In genomic region chr1:67947114-67947513, GRCh38 we compare ENCODE assay signal across 24 cellular contexts.
DNase-seq lines count a peak whose midpoint lies in the region; ATAC-seq lines count a peak whose summit lies in the region.
"Had no signal": no experiment of that assay in that cellular context is flagged by ENCODE, and none has a peak within 500 bp of the region (broad histone marks: within the 10 kb centered on the region; RNA-seq: fewer than 3 reads in every experiment).

No MANE protein-coding gene starts in this region.

- H3K27ac Mint-ChIP-seq in CD4-positive, alpha-beta memory T cell, result no peak overlapping the region
- H3K27ac Mint-ChIP-seq: activated CD4-positive, alpha-beta memory T cell treated with anti-CD3 and anti-CD28 coated beads for 36 hours; CD8-positive, alpha-beta memory T cell; dendritic cell treated with granulocyte-macrophage colony-stimulating factor and Interleukin-4, amounts not matched to agents 40 ng/mL and 50 ng/mL, for 4 days; stimulated activated naive B cell treated with anti-CD40 and anti-IgM and Interleukin-4, amounts not matched to agents 10 μg/mL and 1 μg/mL and 100 μg/mL, for 72 hours had no signal

- no peaks in the 10 kb centered on the region for H4K20me1 ChIP-seq in BLaER1 treated with 17β-estradiol and CSF1 and Interleukin-3, amounts not matched to agents 10 nM and 100 nM

- H3K27me3 Mint-ChIP-seq in CD4-positive, alpha-beta memory T cell, result peaks cover 0 to 4% of the 10 kb centered on the region in 2 donors
- peaks cover 2% of the 10 kb centered on the region for H3K27me3 Mint-ChIP-seq in activated T-cell treated with anti-CD3 and anti-CD28 coated beads, Interleukin-2, amount 50 U/mL, for 4 hours (ENCODE audit: low read depth)
- H3K27me3 Mint-ChIP-seq: activated CD4-positive, alpha-beta memory T cell treated with anti-CD3 and anti-CD28 coated beads for 36 hours; CD8-positive, alpha-beta memory T cell; dendritic cell treated with granulocyte-macrophage colony-stimulating factor and Interleukin-4, amounts not matched to agents 40 ng/mL and 50 ng/mL, for 4 days; stimulated activated naive B cell treated with anti-CD40 and anti-IgM and Interleukin-4, amounts not matched to agents 10 μg/mL and 1 μg/mL and 100 μg/mL, for 72 hours had no signal

- H4K8ac ChIP-seq in mesenchymal stem cell (ENCODE audit: low read length), result peak overlapping the region; percentile 28

- CTCF ChIA-PET in CD4-positive, alpha-beta memory T cell (lab: Charles Lee; ENCODE audit: partially characterized antibody), result no interaction called here

- H3K4me3 ChIP-seq in BLaER1 treated with 17β-estradiol and CSF1 and Interleukin-3, amounts not matched to agents 10 nM and 100 nM, result peak overlapping the region in 3 of 10 experiments; percentile 14 to 31 (median 21); a peak in 2 of 20 replicates
- no peak overlapping the region for H3K4me3 ChIP-seq in mesenchymal stem cell (ENCODE audit: insufficient read depth in 1 of 2, low read depth in 1 of 2, low read length in 2 of 2)
- no peak overlapping the region for H3K4me3 ChIP-seq in CD4-positive, alpha-beta memory T cell (ENCODE audit: low read length in 2 of 2)
- H3K4me3 ChIP-seq: breast epithelium, mucosa of descending colon, skin epidermis, thoracic aorta had no signal

- H3K14ac ChIP-seq in mesenchymal stem cell (ENCODE audit: low read length in 2 of 2), result no peak overlapping the region

- 96% methylated on average over 7 of the region's 7 CpGs for WGBS in mesenchymal stem cell

- peak overlapping the region in 1 of 2 experiments; percentile 70 for H3K18ac ChIP-seq in mesenchymal stem cell (ENCODE audit: low read depth in 1 of 2, low read length in 2 of 2)

- no peak overlapping the region for H2AFZ ChIP-seq in mesenchymal stem cell (ENCODE audit: low read depth, low read length)

- no peaks in the 10 kb centered on the region for H3K27me3 ChIP-seq in BLaER1 treated with 17β-estradiol and CSF1 and Interleukin-3, amounts not matched to agents 10 nM and 100 nM
- H3K27me3 ChIP-seq in mesenchymal stem cell (ENCODE audit: control insufficient read depth in 1 of 2, insufficient read depth in 1 of 2, low read length in 2 of 2), result no peaks in the 10 kb centered on the region
- no peaks in the 10 kb centered on the region for H3K27me3 ChIP-seq in CD4-positive, alpha-beta memory T cell (ENCODE audit: insufficient read depth, low read length)
- H3K27me3 ChIP-seq: breast epithelium had no signal

- POLR2A ChIA-PET in CD4-positive, alpha-beta memory T cell (lab: Charles Lee; ENCODE audit: partially characterized antibody), result no interaction called here

- H3K9ac ChIP-seq in BLaER1 treated with 17β-estradiol and CSF1 and Interleukin-3, amounts not matched to agents 10 nM and 100 nM, result peak overlapping the region in 2 of 11 experiments; percentile 44 to 58; a peak in 5 of 22 replicates
- H3K9ac ChIP-seq in mesenchymal stem cell (ENCODE audit: low read length), result no peak overlapping the region

- no peaks in the 10 kb centered on the region for H3K79me1 ChIP-seq in mesenchymal stem cell (replicated peaks; ENCODE audit: low read length, poor library complexity, severe bottlenecking)

- no peak overlapping the region for H3K4me3 Mint-ChIP-seq in CD4-positive, alpha-beta memory T cell
- no peak overlapping the region for H3K4me3 Mint-ChIP-seq in activated T-cell treated with anti-CD3 and anti-CD28 coated beads, Interleukin-2, amount 50 U/mL, for 4 hours
- H3K4me3 Mint-ChIP-seq: activated CD4-positive, alpha-beta memory T cell treated with anti-CD3 and anti-CD28 coated beads for 36 hours; CD8-positive, alpha-beta memory T cell; dendritic cell treated with granulocyte-macrophage colony-stimulating factor and Interleukin-4, amounts not matched to agents 40 ng/mL and 50 ng/mL, for 4 days; stimulated activated naive B cell treated with anti-CD40 and anti-IgM and Interleukin-4, amounts not matched to agents 10 μg/mL and 1 μg/mL and 100 μg/mL, for 72 hours had no signal

- peak overlapping the region; percentile 46 to 52 for H2BK12ac ChIP-seq in mesenchymal stem cell (ENCODE audit: low read length in 2 of 2)

- no peak overlapping the region for H2AK5ac ChIP-seq in mesenchymal stem cell (ENCODE audit: low read length, severe bottlenecking)

- no peaks in the 10 kb centered on the region for H3K36me3 Mint-ChIP-seq in CD4-positive, alpha-beta memory T cell
- H3K36me3 Mint-ChIP-seq in activated T-cell treated with anti-CD3 and anti-CD28 coated beads, Interleukin-2, amount 50 U/mL, for 4 hours (ENCODE audit: insufficient read depth), result no peaks in the 10 kb centered on the region
- H3K36me3 Mint-ChIP-seq: activated CD4-positive, alpha-beta memory T cell treated with anti-CD3 and anti-CD28 coated beads for 36 hours; CD8-positive, alpha-beta memory T cell; stimulated activated naive B cell treated with anti-CD40 and anti-IgM and Interleukin-4, amounts not matched to agents 10 μg/mL and 1 μg/mL and 100 μg/mL, for 72 hours had no signal

- H3K4me1 ChIP-seq in BLaER1 treated with 17β-estradiol and CSF1 and Interleukin-3, amounts not matched to agents 10 nM and 100 nM, result peaks cover 16 to 59% (median 44%) of the 10 kb centered on the region in 10 experiments
- H3K4me1 ChIP-seq in mesenchymal stem cell (ENCODE audit: control insufficient read depth, insufficient read depth, low read depth, low read length), result peaks cover 8% of the 10 kb centered on the region
- no peaks in the 10 kb centered on the region for H3K4me1 ChIP-seq in CD4-positive, alpha-beta memory T cell (ENCODE audit: insufficient read depth, low read length)
- H3K4me1 ChIP-seq: breast epithelium had no signal

- H2BK5ac ChIP-seq in mesenchymal stem cell (ENCODE audit: low read depth, low read length, poor library complexity, severe bottlenecking), result peak overlapping the region; percentile 77

- H4K91ac ChIP-seq in mesenchymal stem cell (ENCODE audit: low read length), result peak overlapping the region; percentile 65

- H2BK15ac ChIP-seq in mesenchymal stem cell (ENCODE audit: low read depth, poor library complexity, severe bottlenecking), result peak overlapping the region; percentile 18

- H3K4me2 ChIP-seq in BLaER1 treated with 17β-estradiol and CSF1 and Interleukin-3, amounts not matched to agents 10 nM and 100 nM, result peak overlapping the region; percentile 44 to 86 (median 70)
- no peak overlapping the region for H3K4me2 ChIP-seq in mesenchymal stem cell (ENCODE audit: low read length, poor library complexity, severe bottlenecking)

- no peak for ATAC-seq in HG03457 (IDR thresholded peaks at IDR 0.05; ENCODE audit: unreplicated experiment)
- no peak for ATAC-seq in activated T-cell treated with anti-CD3 and anti-CD28 coated beads, Interleukin-2, amount 50 U/mL, for 4 hours
- ATAC-seq: HCT116; left lobe of liver; mucosa of descending colon; stimulated activated naive B cell treated with anti-CD40 and anti-IgM and Interleukin-4, amounts not matched to agents 10 μg/mL and 1 μg/mL and 100 μg/mL, for 72 hours had no signal

- no peaks in the 10 kb centered on the region for H3K36me3 ChIP-seq in BLaER1 treated with 17β-estradiol and CSF1 and Interleukin-3, amounts not matched to agents 10 nM and 100 nM
- H3K36me3 ChIP-seq in mesenchymal stem cell (ENCODE audit: control insufficient read depth in 1 of 2, insufficient read depth in 2 of 2, low read depth in 1 of 2, low read length in 2 of 2), result no peaks in the 10 kb centered on the region
- H3K36me3 ChIP-seq in CD4-positive, alpha-beta memory T cell (ENCODE audit: insufficient read depth, low read length), result no peaks in the 10 kb centered on the region
- H3K36me3 ChIP-seq: breast epithelium, thoracic aorta had no signal

- DNase-seq in MV-4-11 (lab: John Stamatoyannopoulos, UW), result peak; percentile 79
- DNase-seq in brain pericyte (ENCODE audit: low read depth, low spot score), result peak; percentile 42
- no peak for DNase-seq in mesenchymal stem cell
- DNase-seq in RKO (ENCODE audit: low spot score), result no peak
- no peak for DNase-seq in CD4-positive, alpha-beta memory T cell
- DNase-seq in activated T-cell treated with anti-CD3 and anti-CD28 coated beads, Interleukin-2, amount 50 U/mL, for 4 hours, result no peak
- DNase-seq: activated CD4-positive, alpha-beta memory T cell treated with anti-CD3 and anti-CD28 coated beads for 36 hours; activated effector memory CD4-positive, alpha-beta T cell treated with Interleukin-2 at 50 U/mL for 16 hours; CD8-positive, alpha-beta memory T cell; DMS79; glutamatergic neuron; KG1; mucosa of descending colon; NCI-H2029 treated with DMSO at 0.1 percent for 48 hours; stimulated activated naive B cell treated with anti-CD40 and anti-IgM and Interleukin-4, amounts not matched to agents 10 μg/mL and 1 μg/mL and 100 μg/mL, for 72 hours; T-helper 9 cell had no signal

- H3K23ac ChIP-seq in mesenchymal stem cell (ENCODE audit: low read length in 2 of 2), result no peak overlapping the region

- no peak overlapping the region for H2BK120ac ChIP-seq in mesenchymal stem cell (ENCODE audit: low read depth, low read length)

- H3K9me3 ChIP-seq in BLaER1 treated with 17β-estradiol and CSF1 and Interleukin-3, amounts not matched to agents 10 nM and 100 nM (replicated peaks in 1 of 11), result peaks cover 0 to 9% (median 0%) of the 10 kb centered on the region in 11 experiments; a peak in 3 of 22 replicates
- H3K9me3 ChIP-seq in mesenchymal stem cell (ENCODE audit: control insufficient read depth, low read length), result no peaks in the 10 kb centered on the region
- H3K9me3 ChIP-seq in CD4-positive, alpha-beta memory T cell (ENCODE audit: control insufficient read depth in 1 of 2, low read length in 2 of 2), result no peaks in the 10 kb centered on the region
- H3K9me3 ChIP-seq: breast epithelium, mucosa of descending colon, thoracic aorta had no signal

- H3K4ac ChIP-seq in mesenchymal stem cell (ENCODE audit: low read depth in 1 of 2, low read length in 2 of 2), result no peak overlapping the region

- H3K9me3 Mint-ChIP-seq in CD4-positive, alpha-beta memory T cell, result peaks cover 0 to 2% (median 0%) of the 10 kb centered on the region in 8 donors
- no peaks in the 10 kb centered on the region for H3K9me3 Mint-ChIP-seq in activated T-cell treated with anti-CD3 and anti-CD28 coated beads, Interleukin-2, amount 50 U/mL, for 4 hours
- H3K9me3 Mint-ChIP-seq: activated CD4-positive, alpha-beta memory T cell treated with anti-CD3 and anti-CD28 coated beads for 36 hours; dendritic cell treated with granulocyte-macrophage colony-stimulating factor and Interleukin-4, amounts not matched to agents 40 ng/mL and 50 ng/mL, for 4 days had no signal

- H3K27ac ChIP-seq in BLaER1 treated with 17β-estradiol and CSF1 and Interleukin-3, amounts not matched to agents 10 nM and 100 nM, result peak overlapping the region in 10 of 11 experiments; percentile 4 to 67 (median 48); a peak in 19 of 22 replicates
- peak overlapping the region; percentile 64 for H3K27ac ChIP-seq in mesenchymal stem cell (ENCODE audit: low read length, poor library complexity, severe bottlenecking)
- no peak overlapping the region for H3K27ac ChIP-seq in CD4-positive, alpha-beta memory T cell (ENCODE audit: low read depth, low read length)
- H3K27ac ChIP-seq: breast epithelium, thoracic aorta had no signal

- intact Hi-C loops in CD4-positive, alpha-beta memory T cell (cut with micrococcal nuclease), result no loop called here

- H3K4me1 Mint-ChIP-seq in CD4-positive, alpha-beta memory T cell, result no peaks in the 10 kb centered on the region
- H3K4me1 Mint-ChIP-seq in activated T-cell treated with anti-CD3 and anti-CD28 coated beads, Interleukin-2, amount 50 U/mL, for 4 hours (ENCODE audit: low read depth), result no peaks in the 10 kb centered on the region
- H3K4me1 Mint-ChIP-seq: CD8-positive, alpha-beta memory T cell; stimulated activated naive B cell treated with anti-CD40 and anti-IgM and Interleukin-4, amounts not matched to agents 10 μg/mL and 1 μg/mL and 100 μg/mL, for 72 hours had no signal

Comparison
In these comparisons a context has a peak if more than half of its experiments do, and no peak if none do; other contexts are left out.
1. DNase-seq: peak in MV-4-11 (single experiment) and brain pericyte (single experiment); none in mesenchymal stem cell (single experiment), RKO (single experiment), CD4-positive, alpha-beta memory T cell (0 of 5) and activated T-cell treated with anti-CD3 and anti-CD28 coated beads, Interleukin-2, amount 50 U/mL, for 4 hours (single experiment).